Comparison of ENCODE assay signal across 26 cellular contexts in genomic region chr6:109962271-109962670, GRCh38. TPM values are rescaled to one million over a fixed set of nuclear protein-coding genes. Genes with fewer than 3 reads are reported as not detected.
"Had no signal": no experiment of that assay in that cellular context is flagged by ENCODE, and none has a peak within 500 bp of the region (broad histone marks: within the 10 kb centered on the region; RNA-seq: fewer than 3 reads in every experiment).

No MANE protein-coding gene starts in this region.

- H3K27ac ChIP-seq: ascending aorta, KMS-11, Peyer's patch had no signal

- H3K9ac ChIP-seq: KMS-11 had no signal

- H3K4me1 ChIP-seq: ascending aorta, Peyer's patch had no signal

- H3K4me3 ChIP-seq: ascending aorta, Peyer's patch had no signal

- H3K36me3 ChIP-seq: ascending aorta, Peyer's patch had no signal

- DNase-seq: activated CD4-positive, alpha-beta T cell treated with anti-CD3 and anti-CD28 coated beads for 48 hours; activated CD4-positive, alpha-beta T cell treated with anti-CD3 and anti-CD28 coated beads, Interleukin-2, amount 50 U/mL, for 4 hours; activated CD4-positive, CD25-positive, alpha-beta regulatory T cell treated with anti-CD3 and anti-CD28 coated beads, Interleukin-2, amount 50 U/mL, for 72 hours; activated CD8-positive, alpha-beta memory T cell treated with anti-CD3 and anti-CD28 coated beads, Interleukin-2, amount 10 ng/mL, durations not matched to agents 7 days and 5 days; activated effector memory CD4-positive, alpha-beta T cell treated with anti-CD3 and anti-CD28 coated beads, Interleukin-2, amount 50 U/mL, for 16 hours; activated naive CD4-positive, alpha-beta T cell treated with Interleukin-2 at 50 U/mL for 16 hours; activated T-cell treated with anti-CD3 and anti-CD28 coated beads, Interleukin-2, amount 50 U/mL, for 4 hours; amniotic stem cell; MM.1S; NCI-H1105 treated with DMSO at 0.1 percent for 48 hours; NCI-H1436 treated with DMSO at 0.1 percent for 48 hours; NCI-H187; NCI-H2081; NCI-H510A; NCI-H526 treated with DMSO at 0.1 percent for 48 hours; NCI-H82; Peyer's patch; SHP77 treated with DMSO at 0.1 percent for 48 hours; T-helper 17 cell; T-helper 9 cell had no signal

- H3K4me2 ChIP-seq: KMS-11 had no signal

- ATAC-seq: activated CD8-positive, alpha-beta memory T cell treated with anti-CD3 and anti-CD28 coated beads, Interleukin-2, amount 10 ng/mL, durations not matched to agents 7 days and 5 days; activated T-cell treated with anti-CD3 and anti-CD28 coated beads, Interleukin-2, amount 50 U/mL, for 4 hours; T-helper 17 cell; WTC11 had no signal

- H3K27me3 ChIP-seq: ascending aorta, Peyer's patch had no signal

- H3K9me3 ChIP-seq: ascending aorta, Peyer's patch had no signal

RNA-seq across cellular contexts. Expression of gene GPR6, which starts 15.8 kb away (rescaled TPM):
- total RNA-seq: activated CD8-positive, alpha-beta memory T cell treated with anti-CD3 and anti-CD28 coated beads, Interleukin-2, amount 10 ng/mL, durations not matched to agents 7 days and 5 days; activated naive CD4-positive, alpha-beta T cell treated with anti-CD3 and anti-CD28 coated beads, Interleukin-2, amount 50 U/mL, for 72 hours; activated T-cell treated with anti-CD3 and anti-CD28 coated beads, Interleukin-2, amount 50 U/mL, for 4 hours; ascending aorta; OCI-LY7; Peyer's patch; SK-MEL-5; T-helper 17 cell had no signal
